Comparison of ENCODE assay signal across 18 cellular contexts in the genomic region with DNA sequence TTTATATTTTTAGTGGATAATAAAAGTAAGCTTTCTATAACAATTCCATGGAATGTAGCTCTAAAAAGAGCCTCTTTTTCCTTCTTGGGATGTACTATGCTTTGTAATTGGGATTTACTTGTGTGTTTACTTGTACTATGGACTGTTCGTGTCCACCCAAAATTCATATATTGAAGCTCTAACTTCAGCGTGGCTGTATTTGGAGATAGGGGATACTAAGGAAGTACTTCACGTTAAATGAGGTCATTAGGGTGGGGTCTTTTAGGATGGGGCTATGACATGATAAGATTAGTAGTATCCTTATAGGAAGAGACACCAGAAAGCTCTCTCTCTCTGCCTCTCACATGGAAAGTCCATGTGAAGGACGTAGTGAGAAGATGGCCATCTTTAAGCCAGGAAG.
DNase-seq lines count a peak whose midpoint lies in the region; ATAC-seq, FAIRE-seq and TF ChIP-seq lines count a peak whose summit lies in the region.
"Had no signal": no experiment of that assay in that cellular context is flagged by ENCODE, and none has a peak within 500 bp of the region (broad histone marks: within the 10 kb centered on the region; RNA-seq: fewer than 3 reads in every experiment).

No MANE protein-coding gene starts in this region.

- H3K4me2 ChIP-seq in astrocyte (ENCODE audit: low read length) = no peak overlapping the region
- no peak overlapping the region for H3K4me2 ChIP-seq in mesenchymal stem cell (ENCODE audit: low read length, poor library complexity, severe bottlenecking)
- H3K4me2 ChIP-seq in trophoblast cell (ENCODE audit: low read length) = no peak overlapping the region

- no peak overlapping the region for H2BK5ac ChIP-seq in mesenchymal stem cell (ENCODE audit: low read depth, low read length, poor library complexity, severe bottlenecking)
- no peak overlapping the region for H2BK5ac ChIP-seq in trophoblast cell (ENCODE audit: low read depth, low read length, poor library complexity)

- H3K9me3 ChIP-seq in astrocyte (ENCODE audit: insufficient read depth, low read depth, low read length) = no peaks in the 10 kb centered on the region
- no peaks in the 10 kb centered on the region for H3K9me3 ChIP-seq in mesenchymal stem cell (ENCODE audit: control insufficient read depth, low read length)
- H3K9me3 ChIP-seq in trophoblast cell (ENCODE audit: insufficient read depth, low read depth, low read length) = no peaks in the 10 kb centered on the region

- H3K9ac ChIP-seq in astrocyte (ENCODE audit: low read length) (no peak overlapping the region), mesenchymal stem cell (ENCODE audit: low read length) (no peak overlapping the region), trophoblast cell (ENCODE audit: low read length) (no peak overlapping the region)

- no peak for FAIRE-seq in astrocyte (lab: Jason Lieb, UNC)
- FAIRE-seq: D721Med, GM19239 had no signal

- H3K36me3 Mint-ChIP-seq in HFFc6 (ENCODE audit: low read depth) (peaks cover 8% of the 10 kb centered on the region; the same call in 1 of the 2 replicates), astrocyte (ENCODE audit: low read depth, unreplicated experiment) (no peaks in the 10 kb centered on the region)

- 100% methylated on average over 3 of the region's 4 CpGs for WGBS in mesenchymal stem cell
- WGBS in trophoblast cell (ENCODE audit: extremely low coverage, insufficient coverage, insufficient read length) = no CpG with 5 or more reads among the region's 4 CpGs

- no peak overlapping the region for H4K8ac ChIP-seq in mesenchymal stem cell (ENCODE audit: low read length)
- H4K8ac ChIP-seq in trophoblast cell (ENCODE audit: low read depth, low read length) = no peak overlapping the region

- DNase-seq in HFFc6 (no peak), astrocyte (ENCODE audit: low read depth) (no peak), mesenchymal stem cell (no peak), trophoblast cell (no peak), NCI-H1048 (lab: John Stamatoyannopoulos, UW) (no peak), NCI-H526 (lab: John Stamatoyannopoulos, UW) (no peak)
- DNase-seq: 8988T, ACHN, Karpas-422, NCI-H1105, NCI-H1436 treated with DMSO at 0.1 percent for 48 hours, NCI-H187 treated with DMSO at 0.1 percent for 48 hours, NCI-H2171 treated with DMSO at 0.1 percent for 48 hours, NCI-H524, NCI-H774 had no signal

- no peak overlapping the region for H2BK15ac ChIP-seq in mesenchymal stem cell (ENCODE audit: low read depth, poor library complexity, severe bottlenecking)

- H3K27me3 Mint-ChIP-seq in HFFc6 (ENCODE audit: insufficient read depth) = no peaks in the 10 kb centered on the region; the same call in 1 of the 2 replicates
- no peaks in the 10 kb centered on the region for H3K27me3 Mint-ChIP-seq in astrocyte (ENCODE audit: low read depth, unreplicated experiment)

- H3K4me1 ChIP-seq in astrocyte (ENCODE audit: insufficient read depth, low read length) (peaks cover 24% of the 10 kb centered on the region), mesenchymal stem cell (ENCODE audit: control insufficient read depth, insufficient read depth, low read depth, low read length) (peaks cover 7% of the 10 kb centered on the region), trophoblast cell (ENCODE audit: control insufficient read depth in 1 of 2, insufficient read depth in 2 of 2, low read length in 2 of 2) (peaks cover 8 to 11% of the 10 kb centered on the region in 2 experiments)

- H3K79me1 ChIP-seq in mesenchymal stem cell (replicated peaks; ENCODE audit: low read length, poor library complexity, severe bottlenecking) (peaks cover 13% of the 10 kb centered on the region), trophoblast cell (ENCODE audit: low read length) (peaks cover 5% of the 10 kb centered on the region)

- H3K27ac ChIP-seq in astrocyte (ENCODE audit: low read depth, low read length) (no peak overlapping the region), mesenchymal stem cell (ENCODE audit: low read length, poor library complexity, severe bottlenecking) (no peak overlapping the region), trophoblast cell (ENCODE audit: low read depth, low read length) (no peak overlapping the region)

- no peak overlapping the region for H3K18ac ChIP-seq in mesenchymal stem cell (ENCODE audit: low read depth in 1 of 2, low read length in 2 of 2)
- no peak overlapping the region for H3K18ac ChIP-seq in trophoblast cell (ENCODE audit: low read length)

- H3K79me2 ChIP-seq in astrocyte (ENCODE audit: insufficient read depth, low read length) = no peaks in the 10 kb centered on the region
- H3K79me2 ChIP-seq in trophoblast cell (ENCODE audit: control insufficient read depth, insufficient read depth, low read length, poor library complexity) = no peaks in the 10 kb centered on the region

- H3K36me3 ChIP-seq in astrocyte (ENCODE audit: insufficient read depth, low read length) (no peaks in the 10 kb centered on the region), mesenchymal stem cell (ENCODE audit: control insufficient read depth in 1 of 2, insufficient read depth in 2 of 2, low read depth in 1 of 2, low read length in 2 of 2) (no peaks in the 10 kb centered on the region), trophoblast cell (ENCODE audit: control insufficient read depth in 1 of 2, insufficient read depth in 2 of 2, low read length in 2 of 2) (no peaks in the 10 kb centered on the region)

- no peak for ATAC-seq in GM21737 (IDR thresholded peaks at IDR 0.05; ENCODE audit: unreplicated experiment)

- no peak overlapping the region for H4K12ac ChIP-seq in trophoblast cell (ENCODE audit: low read depth, low read length)

- H2AFZ ChIP-seq in astrocyte (ENCODE audit: low read depth, low read length) (no peak overlapping the region), mesenchymal stem cell (ENCODE audit: low read depth, low read length) (no peak overlapping the region), trophoblast cell (ENCODE audit: insufficient read depth, low read length, poor library complexity) (no peak overlapping the region)

- H3K27me3 ChIP-seq in astrocyte (ENCODE audit: insufficient read depth, low read length) (no peaks in the 10 kb centered on the region), mesenchymal stem cell (ENCODE audit: control insufficient read depth in 1 of 2, insufficient read depth in 1 of 2, low read length in 2 of 2) (no peaks in the 10 kb centered on the region), trophoblast cell (ENCODE audit: insufficient read depth, low read length) (no peaks in the 10 kb centered on the region)

- H3K23ac ChIP-seq in mesenchymal stem cell (ENCODE audit: low read length in 2 of 2) = no peak overlapping the region
- H3K23ac ChIP-seq in trophoblast cell (ENCODE audit: low read length) = no peak overlapping the region

- H2AK5ac ChIP-seq in mesenchymal stem cell (ENCODE audit: low read length, severe bottlenecking) = peak overlapping the region; percentile 20
- no peak overlapping the region for H2AK5ac ChIP-seq in trophoblast cell (ENCODE audit: low read length)

- no peak overlapping the region for H4K91ac ChIP-seq in mesenchymal stem cell (ENCODE audit: low read length)
- H4K91ac ChIP-seq in trophoblast cell (ENCODE audit: low read depth, low read length) = no peak overlapping the region

- H3K27ac Mint-ChIP-seq in HFFc6 = 0 out of 2 replicates have a peak overlapping the region, but pooled peaks have one; percentile 13
- H3K27ac Mint-ChIP-seq in astrocyte (ENCODE audit: unreplicated experiment) = peak overlapping the region; percentile 20

- H3K4ac ChIP-seq in mesenchymal stem cell (ENCODE audit: low read depth in 1 of 2, low read length in 2 of 2) (peak overlapping the region in 1 of 2 experiments; percentile 79), trophoblast cell (ENCODE audit: low read depth, low read length) (no peak overlapping the region)

- H3K4me3 Mint-ChIP-seq in HFFc6 (no peak overlapping the region), astrocyte (ENCODE audit: unreplicated experiment) (no peak overlapping the region)

- H3K4me3 ChIP-seq in astrocyte (ENCODE audit: insufficient read depth, low read depth, low read length) (no peak overlapping the region), mesenchymal stem cell (ENCODE audit: insufficient read depth in 1 of 2, low read depth in 1 of 2, low read length in 2 of 2) (no peak overlapping the region), trophoblast cell (ENCODE audit: low read depth, low read length) (no peak overlapping the region)

- no peak overlapping the region for H3K14ac ChIP-seq in mesenchymal stem cell (ENCODE audit: low read length in 2 of 2)
- H3K14ac ChIP-seq in trophoblast cell (ENCODE audit: low read length) = peak overlapping the region; percentile 65

- no peak for TF ChIP-seq CTCF in HFFc6 (IDR thresholded peaks at IDR 0.05)
- no peak for TF ChIP-seq CTCF in astrocyte (IDR thresholded peaks at IDR 0.05; ENCODE audit: insufficient read depth, low read depth, low read length)

- H2BK12ac ChIP-seq in mesenchymal stem cell (ENCODE audit: low read length in 2 of 2) (no peak overlapping the region), trophoblast cell (ENCODE audit: low read length) (peak overlapping the region; percentile 85)

- no peak overlapping the region for H2BK120ac ChIP-seq in mesenchymal stem cell (ENCODE audit: low read depth, low read length)
- H2BK120ac ChIP-seq in trophoblast cell (ENCODE audit: insufficient read depth, low read length, poor library complexity) = no peak overlapping the region

- H3K9me3 Mint-ChIP-seq in HFFc6 = no peaks in the 10 kb centered on the region
- H3K9me3 Mint-ChIP-seq in astrocyte (ENCODE audit: unreplicated experiment) = no peaks in the 10 kb centered on the region

- H4K20me1 ChIP-seq in astrocyte (ENCODE audit: insufficient read depth, low read length) = no peaks in the 10 kb centered on the region

- H3K4me1 Mint-ChIP-seq in HFFc6 (ENCODE audit: low read depth) = peaks cover 57% of the 10 kb centered on the region
- peaks cover 72% of the 10 kb centered on the region for H3K4me1 Mint-ChIP-seq in astrocyte (ENCODE audit: low read depth, unreplicated experiment)
